ENCODE assay signal across 1 cellular context in genomic region chr3:152260026-152260425, GRCh38.
A peak's percentile ranks its signal among the peaks of the same experiment; 100 is the strongest.
TF ChIP-seq lines count a peak whose summit lies in the region.

No MANE protein-coding gene starts in this region.

TF ChIP-seq in K562, 482 proteins besides CTCF, POLR2A, EP300 and RAD21 (continued from another document):
- TF ChIP-seq ZNF592 (IDR thresholded peaks at IDR 0.05) (0 out of 2 replicates have a peak, but pooled peaks have one; percentile 17), PHF21A (IDR thresholded peaks at IDR 0.05; ENCODE audit: borderline replicate concordance, low read depth) (no peak), NFIC (IDR thresholded peaks at IDR 0.05) (0 out of 2 replicates have a peak, but pooled peaks have one; percentile 12), HSF4 (CRISPR knock-in tag; IDR thresholded peaks at IDR 0.05; ENCODE audit: borderline replicate concordance) (no peak), RFX7 (CRISPR knock-in tag; IDR thresholded peaks at IDR 0.05) (no peak), MTA2 (IDR thresholded peaks at IDR 0.05; ENCODE audit: low read depth) (no peak), ZEB2 (IDR thresholded peaks at IDR 0.05) (no peak), GTF3C2 (IDR thresholded peaks at IDR 0.05; ENCODE audit: borderline replicate concordance, extremely low read depth, insufficient read length) (no peak)
